Comparison of ENCODE assay signal across 11 cellular contexts in genomic region chr6:105781248-105781647, GRCh38.
DNase-seq lines count a peak whose midpoint lies in the region; ATAC-seq and TF ChIP-seq lines count a peak whose summit lies in the region.
"Had no signal": no experiment of that assay in that cellular context is flagged by ENCODE, and none has a peak within 500 bp of the region (broad histone marks: within the 10 kb centered on the region; RNA-seq: fewer than 3 reads in every experiment).

No MANE protein-coding gene starts in this region.

- peaks cover 16% of the 10 kb centered on the region for H3K9me3 Mint-ChIP-seq in activated CD8-positive, alpha-beta memory T cell treated with anti-CD3 and anti-CD28 coated beads, Interleukin-2, amount 10 ng/mL, durations not matched to agents 7 days and 5 days (ENCODE audit: low read depth)

- H3K9me2 ChIP-seq in MM.1S (replicated peaks; ENCODE audit: insufficient read depth, low read length) = no peaks in the 10 kb centered on the region

- no peak overlapping the region for H3K4me2 ChIP-seq in MM.1S (ENCODE audit: low read depth, low read length)

- H3K4me1 ChIP-seq in MM.1S (ENCODE audit: low read length) = peaks cover 37% of the 10 kb centered on the region
- H3K4me1 ChIP-seq: right atrium auricular region had no signal

- H3K4me3 ChIP-seq in MM.1S (ENCODE audit: low read length) = no peak overlapping the region
- H3K4me3 ChIP-seq: gastrocnemius medialis, right atrium auricular region had no signal

- DNase-seq in MM.1S (no peak), epithelial cell of prostate (ENCODE audit: low read depth, low spot score) (peak; percentile 69), NOMO-1 treated with dmso at 0.1 percent for 144 hours (lab: John Stamatoyannopoulos, UW; ENCODE audit: unreplicated experiment) (no peak), NCI-H69 (lab: John Stamatoyannopoulos, UW) (no peak), SIG-M5 treated with dmso at 0.1 percent for 504 hours (lab: John Stamatoyannopoulos, UW; ENCODE audit: unreplicated experiment) (no peak), midbrain (lab: John Stamatoyannopoulos, UW) (no peak)
- DNase-seq in activated CD8-positive, alpha-beta memory T cell treated with anti-CD3 and anti-CD28 coated beads, Interleukin-2, amount 10 ng/mL, durations not matched to agents 7 days and 5 days = no peak
- DNase-seq in stimulated activated CD8-positive, alpha-beta memory T cell treated with anti-CD3 and anti-CD28 coated beads, Interleukin-12 subunit alpha, Interleukin-12 subunit beta, amount 100 ng/mL, for 1 hour (ENCODE audit: low read depth) = peak; percentile 8
- DNase-seq: NCI-H146 had no signal

- no peaks in the 10 kb centered on the region for H3K9me3 ChIP-seq in MM.1S (replicated peaks; ENCODE audit: insufficient read depth, low read length)
- H3K9me3 ChIP-seq: gastrocnemius medialis, right atrium auricular region had no signal

- peaks cover 46% of the 10 kb centered on the region for H3K36me3 Mint-ChIP-seq in activated CD8-positive, alpha-beta memory T cell treated with anti-CD3 and anti-CD28 coated beads, Interleukin-2, amount 10 ng/mL, durations not matched to agents 7 days and 5 days

- H3F3A ChIP-seq in MM.1S (ENCODE audit: insufficient read depth, low read length) = peaks cover 11% of the 10 kb centered on the region; the same call in 1 of the 2 replicates

- H3K27ac Mint-ChIP-seq in activated CD8-positive, alpha-beta memory T cell treated with anti-CD3 and anti-CD28 coated beads, Interleukin-2, amount 10 ng/mL, durations not matched to agents 7 days and 5 days = peak overlapping the region; percentile 79

- ATAC-seq in activated CD8-positive, alpha-beta memory T cell treated with anti-CD3 and anti-CD28 coated beads, Interleukin-2, amount 10 ng/mL, durations not matched to agents 7 days and 5 days = no peak

- no peaks in the 10 kb centered on the region for H3K79me2 ChIP-seq in MM.1S (ENCODE audit: low read length)

- H3K9ac ChIP-seq in MM.1S (ENCODE audit: low read length) = no peak overlapping the region

- H2AFZ ChIP-seq in MM.1S (ENCODE audit: low read length) = no peak overlapping the region

- no peak overlapping the region for H3K4me3 Mint-ChIP-seq in activated CD8-positive, alpha-beta memory T cell treated with anti-CD3 and anti-CD28 coated beads, Interleukin-2, amount 10 ng/mL, durations not matched to agents 7 days and 5 days

- H3K27me3 ChIP-seq in MM.1S (replicated peaks; ENCODE audit: insufficient read depth, low read length) = no peaks in the 10 kb centered on the region
- H3K27me3 ChIP-seq: gastrocnemius medialis, right atrium auricular region had no signal

- TF ChIP-seq CTCF in MM.1S (IDR thresholded peaks at IDR 0.05; ENCODE audit: low read length) = no peak

- H3K36me3 ChIP-seq in MM.1S (replicated peaks; ENCODE audit: insufficient read depth, low read length) = no peaks in the 10 kb centered on the region
- H3K36me3 ChIP-seq: gastrocnemius medialis, right atrium auricular region had no signal

- no peaks in the 10 kb centered on the region for H3K27me3 Mint-ChIP-seq in activated CD8-positive, alpha-beta memory T cell treated with anti-CD3 and anti-CD28 coated beads, Interleukin-2, amount 10 ng/mL, durations not matched to agents 7 days and 5 days

- peaks cover 49% of the 10 kb centered on the region for H3K4me1 Mint-ChIP-seq in activated CD8-positive, alpha-beta memory T cell treated with anti-CD3 and anti-CD28 coated beads, Interleukin-2, amount 10 ng/mL, durations not matched to agents 7 days and 5 days

- no peaks in the 10 kb centered on the region for H4K20me1 ChIP-seq in MM.1S (ENCODE audit: insufficient read depth, low read length)

- H3K27ac ChIP-seq in MM.1S (ENCODE audit: low read length) = peak overlapping the region; percentile 93; the same call in 1 of the 2 replicates
- peak overlapping the region; percentile 93 for H3K27ac ChIP-seq in epithelial cell of prostate
- H3K27ac ChIP-seq: right atrium auricular region had no signal

- CTCF ChIA-PET in activated CD8-positive, alpha-beta memory T cell treated with anti-CD3 and anti-CD28 coated beads, Interleukin-2, amount 10 ng/mL, durations not matched to agents 7 days and 5 days (lab: Charles Lee) = interaction anchor here (2.0 kb wide), 1 partner anchor 24 kb away, joined by 5 read pairs; no protein-coding TSS in a partner anchor

Comparison
In these comparisons a context has a peak if more than half of its experiments do, and no peak if none do; other contexts are left out.
1. DNase-seq: peak in epithelial cell of prostate (single experiment) and stimulated activated CD8-positive, alpha-beta memory T cell treated with anti-CD3 and anti-CD28 coated beads, Interleukin-12 subunit alpha, Interleukin-12 subunit beta, amount 100 ng/mL, for 1 hour (single experiment); none in MM.1S (single experiment), activated CD8-positive, alpha-beta memory T cell treated with anti-CD3 and anti-CD28 coated beads, Interleukin-2, amount 10 ng/mL, durations not matched to agents 7 days and 5 days (single experiment), NOMO-1 treated with dmso at 0.1 percent for 144 hours (single experiment), NCI-H69 (single experiment), SIG-M5 treated with dmso at 0.1 percent for 504 hours (single experiment) and midbrain (single experiment).